ENCODE assay signal across 8 cellular contexts in genomic region chr6:90611543-90611864, GRCh38. TPM values are rescaled to one million over a fixed set of nuclear protein-coding genes. Genes with fewer than 3 reads are reported as not detected.
DNase-seq lines count a peak whose midpoint lies in the region; ATAC-seq and TF ChIP-seq lines count a peak whose summit lies in the region.

No MANE protein-coding gene starts in this region.

- intact Hi-C loops in natural killer cell (cut with micrococcal nuclease) = no loop called here

- no peak overlapping the region for H3K27ac Mint-ChIP-seq in natural killer cell

- DNase-seq in AG04450 (ENCODE audit: low read depth, low spot score) = no peak
- DNase-seq in HuH-7.5 (ENCODE audit: low spot score) = peak; percentile 16
- no peak for DNase-seq in natural killer cell
- DNase-seq in EL = no peak
- DNase-seq in activated CD4-positive, CD25-positive, alpha-beta regulatory T cell (lab: John Stamatoyannopoulos, UW) = no peak
- no peak for DNase-seq in medulla oblongata (ENCODE audit: extremely low spot score)

- peaks cover 57 to 79% of the 10 kb centered on the region in 2 donors for H3K27me3 Mint-ChIP-seq in natural killer cell (ENCODE audit: low read depth in 2 of 2)

- no peaks in the 10 kb centered on the region for H3K36me3 Mint-ChIP-seq in natural killer cell

- no peak overlapping the region for H3K27ac ChIP-seq in AG04450 (ENCODE audit: low read depth, low read length)
- H3K27ac ChIP-seq in cingulate gyrus (ENCODE audit: low read depth, low read length) = peak overlapping the region; percentile 81

- no peak for ATAC-seq in natural killer cell
- ATAC-seq in HG03139 (IDR thresholded peaks at IDR 0.05; ENCODE audit: unreplicated experiment) = no peak

- H3K4me3 ChIP-seq in AG04450 (ENCODE audit: low read depth, low read length) = peak overlapping the region; percentile 64

- no peaks in the 10 kb centered on the region for H3K9me3 Mint-ChIP-seq in natural killer cell

- peaks cover 31% of the 10 kb centered on the region for H3K27me3 ChIP-seq in AG04450 (ENCODE audit: control insufficient read depth, insufficient read depth, low read length)

- POLR2A ChIA-PET in AG04450 (lab: Yijun Ruan, JAX) = no interaction called here

- H3K9me3 ChIP-seq in AG04450 (ENCODE audit: control insufficient read depth, insufficient read depth, low read length) = no peaks in the 10 kb centered on the region

- CTCF ChIA-PET in AG04450 (lab: Charles Lee) = no interaction called here

- TF ChIP-seq CTCF in AG04450 (IDR thresholded peaks at IDR 0.05; ENCODE audit: low read depth, low read length) = no peak
- TF ChIP-seq CTCF in natural killer cell (IDR thresholded peaks at IDR 0.05) = no peak

- H3K4me3 Mint-ChIP-seq in natural killer cell = peak overlapping the region; percentile 75

- peaks cover 8 to 13% of the 10 kb centered on the region in 2 donors for H3K4me1 Mint-ChIP-seq in natural killer cell

RNA-seq across cellular contexts. Expression of gene MAP3K7, which starts 24.6 kb away (rescaled TPM):
- 40.1 and 52.4 TPM in 2 replicates for polyA plus RNA-seq in AG04450 (2011; rRNA removed)
- 27.6 and 40.8 TPM in 2 replicates for polyA minus RNA-seq in AG04450 (2011; rRNA and poly(A)+ RNA removed)
- total RNA-seq in natural killer cell = 10 to 100 TPM; 17.5 to 30.2 (median 27.5) TPM
